ENCODE assay signal across 15 cellular contexts in the genomic region with DNA sequence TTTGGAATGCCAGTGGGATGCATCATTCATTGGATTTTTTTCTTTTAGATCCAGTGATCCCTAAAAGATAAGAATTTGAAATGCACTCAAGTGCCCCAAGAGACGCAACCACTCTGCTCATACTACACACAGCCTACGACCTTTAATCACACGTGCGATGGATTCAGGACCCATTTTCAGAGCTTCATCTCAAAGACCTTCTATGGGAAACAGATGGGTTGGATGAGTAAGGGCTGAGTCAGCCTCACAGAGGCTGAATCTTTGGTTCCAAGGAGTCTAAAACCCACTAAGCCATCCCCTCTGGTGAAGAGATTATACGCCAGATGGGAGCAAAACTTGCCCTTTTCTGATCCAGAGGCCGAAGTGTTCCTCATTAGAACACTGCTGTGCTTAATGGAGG.
DNase-seq lines count a peak whose midpoint lies in the region; ATAC-seq and TF ChIP-seq lines count a peak whose summit lies in the region.
"Had no signal": no experiment of that assay in that cellular context is flagged by ENCODE, and none has a peak within 500 bp of the region (broad histone marks: within the 10 kb centered on the region; RNA-seq: fewer than 3 reads in every experiment).

No MANE protein-coding gene starts in this region.

- TF ChIP-seq POLR2A in erythroblast (IDR thresholded peaks at IDR 0.05; ENCODE audit: low read length): no peak

- TF ChIP-seq CTCF in HFF-Myc (IDR thresholded peaks at IDR 0.05; ENCODE audit: low read depth, low read length, missing control alignments): no peak
- TF ChIP-seq CTCF in WERI-Rb-1 (IDR thresholded peaks at IDR 0.05; ENCODE audit: low read depth, low read length): no peak
- TF ChIP-seq CTCF in glutamatergic neuron (IDR thresholded peaks at IDR 0.05; ENCODE audit: partially characterized antibody, unreplicated experiment): no peak
- no peak for TF ChIP-seq CTCF in PC-9 (conservative IDR thresholded peaks at IDR 0.05)

- no TSS peak for BruUV-seq in PC-9 (replicated peaks; lab: Mats Ljungman, UMichigan)

- intact Hi-C loops in PC-9 (cut with micrococcal nuclease; ENCODE audit: unreplicated experiment): no loop called here

- peaks cover 12% of the 10 kb centered on the region for H3K9me3 ChIP-seq in WERI-Rb-1 (ENCODE audit: severe bottlenecking)
- no peaks in the 10 kb centered on the region for H3K9me3 ChIP-seq in PC-9 (ENCODE audit: insufficient read depth, low read depth)
- H3K9me3 ChIP-seq: BLaER1, uterus had no signal

- H3K27me3 Mint-ChIP-seq in glutamatergic neuron (ENCODE audit: unreplicated experiment): peaks cover 2% of the 10 kb centered on the region
- H3K27me3 Mint-ChIP-seq in activated T-cell treated with anti-CD3 and anti-CD28 coated beads, Interleukin-2, amount 50 U/mL, for 24 hours: peaks cover 37% of the 10 kb centered on the region

- H2AFZ ChIP-seq in PC-9: no peak overlapping the region

- H3K4me1 Mint-ChIP-seq in glutamatergic neuron (ENCODE audit: low read depth, unreplicated experiment): peaks cover 11% of the 10 kb centered on the region
- H3K4me1 Mint-ChIP-seq in activated T-cell treated with anti-CD3 and anti-CD28 coated beads, Interleukin-2, amount 50 U/mL, for 24 hours (ENCODE audit: low read depth): no peaks in the 10 kb centered on the region

- H3K4me2 ChIP-seq in PC-9: no peak overlapping the region
- H3K4me2 ChIP-seq: BLaER1 had no signal

- no peak overlapping the region for H3K4me3 Mint-ChIP-seq in glutamatergic neuron (ENCODE audit: unreplicated experiment)
- no peak overlapping the region for H3K4me3 Mint-ChIP-seq in activated T-cell treated with anti-CD3 and anti-CD28 coated beads, Interleukin-2, amount 50 U/mL, for 24 hours

- peaks cover 4% of the 10 kb centered on the region for H3K36me3 Mint-ChIP-seq in glutamatergic neuron (ENCODE audit: unreplicated experiment)
- H3K36me3 Mint-ChIP-seq in activated T-cell treated with anti-CD3 and anti-CD28 coated beads, Interleukin-2, amount 50 U/mL, for 24 hours (ENCODE audit: low read depth): no peaks in the 10 kb centered on the region

- H3K36me3 ChIP-seq in WERI-Rb-1 (no peaks in the 10 kb centered on the region), PC-9 (ENCODE audit: low read depth) (no peaks in the 10 kb centered on the region)
- H3K36me3 ChIP-seq: BLaER1, uterus had no signal

- CTCF ChIA-PET in PC-9 (lab: Charles Lee): no interaction called here

- DNase-seq in AG08396 (ENCODE audit: low spot score): peak; percentile 72
- peak; percentile 98 for DNase-seq in HFF-Myc (ENCODE audit: extremely low read depth, low read depth)
- peak; percentile 88 for DNase-seq in WERI-Rb-1
- DNase-seq in glutamatergic neuron: no peak
- DNase-seq in activated T-cell treated with anti-CD3 and anti-CD28 coated beads, Interleukin-2, amount 50 U/mL, for 24 hours: no peak
- no peak for DNase-seq in PC-9
- no peak for DNase-seq in erythroblast (lab: John Stamatoyannopoulos, UW)
- DNase-seq: activated CD8-positive, alpha-beta memory T cell treated with anti-CD3 and anti-CD28 coated beads, Interleukin-2, amount 50 U/mL, for 4 hours; effector memory CD4-positive, alpha-beta T cell; hypothalamus; uterus had no signal

- peak overlapping the region; percentile 57 for H3K27ac Mint-ChIP-seq in glutamatergic neuron (ENCODE audit: unreplicated experiment)
- H3K27ac Mint-ChIP-seq in activated T-cell treated with anti-CD3 and anti-CD28 coated beads, Interleukin-2, amount 50 U/mL, for 24 hours: no peak overlapping the region

- H3K27ac ChIP-seq in WERI-Rb-1 (peak overlapping the region; percentile 79), PC-9 (no peak overlapping the region)
- H3K27ac ChIP-seq: BLaER1, HL-60, uterus had no signal

- no peaks in the 10 kb centered on the region for H4K20me1 ChIP-seq in PC-9 (ENCODE audit: insufficient read depth)
- H4K20me1 ChIP-seq: BLaER1 had no signal

- no peak overlapping the region for H3K4me3 ChIP-seq in HFF-Myc (replicated peaks; ENCODE audit: low read depth, low read length)
- no peak overlapping the region for H3K4me3 ChIP-seq in WERI-Rb-1 (ENCODE audit: low read depth, low read length)
- no peak overlapping the region for H3K4me3 ChIP-seq in PC-9
- H3K4me3 ChIP-seq: BLaER1, lung, uterus had no signal

- POLR2A ChIA-PET in PC-9 (lab: Charles Lee; ENCODE audit: unreplicated experiment): no interaction called here

- no peaks in the 10 kb centered on the region for H3F3A ChIP-seq in PC-9 (ENCODE audit: insufficient read depth, low read depth)

- H3K9me2 ChIP-seq in PC-9 (ENCODE audit: insufficient read depth): no peaks in the 10 kb centered on the region

- H3K4me1 ChIP-seq in PC-9 (replicated peaks; ENCODE audit: insufficient read depth): no peaks in the 10 kb centered on the region
- H3K4me1 ChIP-seq: uterus had no signal

- H3K9me3 Mint-ChIP-seq in glutamatergic neuron (ENCODE audit: unreplicated experiment): no peaks in the 10 kb centered on the region
- H3K9me3 Mint-ChIP-seq in activated T-cell treated with anti-CD3 and anti-CD28 coated beads, Interleukin-2, amount 50 U/mL, for 24 hours: no peaks in the 10 kb centered on the region

- H3K79me2 ChIP-seq in PC-9 (ENCODE audit: low read depth): no peaks in the 10 kb centered on the region

- H3K27me3 ChIP-seq in WERI-Rb-1 (ENCODE audit: insufficient read depth, low read depth, severe bottlenecking) (no peaks in the 10 kb centered on the region), PC-9 (ENCODE audit: insufficient read depth, low read depth) (no peaks in the 10 kb centered on the region)
- H3K27me3 ChIP-seq: BLaER1, uterus had no signal

- no peak for ATAC-seq in HG02884 (IDR thresholded peaks at IDR 0.05; ENCODE audit: unreplicated experiment)

Comparison
In these comparisons a context has a peak if more than half of its experiments do, and no peak if none do; other contexts are left out.
1. DNase-seq: peak in AG08396 (single experiment), HFF-Myc (single experiment) and WERI-Rb-1 (single experiment); none in glutamatergic neuron (single experiment), activated T-cell treated with anti-CD3 and anti-CD28 coated beads, Interleukin-2, amount 50 U/mL, for 24 hours (single experiment), PC-9 (0 of 2) and erythroblast (0 of 2).